In genomic region chr3:39096775-39097174, GRCh38 we compare ENCODE assay signal across 12 cellular contexts. TPM values are rescaled to one million over a fixed set of nuclear protein-coding genes. Genes with fewer than 3 reads are reported as not detected.
DNase-seq lines count a peak whose midpoint lies in the region; ATAC-seq, FAIRE-seq and TF ChIP-seq lines count a peak whose summit lies in the region.
"Had no signal": no experiment of that assay in that cellular context is flagged by ENCODE, and none has a peak within 500 bp of the region (broad histone marks: within the 10 kb centered on the region; RNA-seq: fewer than 3 reads in every experiment).

No MANE protein-coding gene starts in this region.

- no peak for TF ChIP-seq EP300 in stomach (IDR thresholded peaks at IDR 0.05)

- in situ Hi-C loops in KBM-7 (cut with MboI; ENCODE audit: low pct_unique_long_range_greater_than_20kb, low sequenced_read_pairs), result no loop called here

- 17 to 41% (median 23%) methylated on average over 3 of the region's 3 CpGs for WGBS in stomach, 5 donors

- no peaks in the 10 kb centered on the region for H3K27me3 ChIP-seq in stomach

- peak; percentile 35 for ATAC-seq in left lobe of liver

- no peak for TF ChIP-seq CTCF in stomach (IDR thresholded peaks at IDR 0.05)

- H3K4me1 Mint-ChIP-seq in activated T-cell treated with anti-CD3 and anti-CD28 coated beads, Interleukin-2, amount 50 U/mL, for 24 hours (ENCODE audit: low read depth), result peaks cover 5% of the 10 kb centered on the region

- H3K9me3 ChIP-seq in stomach, result no peaks in the 10 kb centered on the region

- peaks cover 82% of the 10 kb centered on the region for H3K36me3 Mint-ChIP-seq in activated T-cell treated with anti-CD3 and anti-CD28 coated beads, Interleukin-2, amount 50 U/mL, for 24 hours (ENCODE audit: low read depth)

- no peak for FAIRE-seq in H54 (lab: Jason Lieb, UNC)

- DNase-seq in activated T-cell treated with anti-CD3 and anti-CD28 coated beads, Interleukin-2, amount 50 U/mL, for 24 hours, result no peak
- DNase-seq in activated T-cell treated with anti-CD3 and anti-CD28 coated beads, Interleukin-2, amount 50 U/mL, for 48 hours, result no peak
- DNase-seq in cerebellum (ENCODE audit: low spot score) (peak; percentile 30), left lobe of liver (ENCODE audit: low spot score) (no peak), stomach (no peak), KBM-7 (no peak), NCI-H1436 treated with DMSO at 0.1 percent for 48 hours (lab: John Stamatoyannopoulos, UW) (no peak), H54 (ENCODE audit: insufficient read length, low spot score) (no peak)
- DNase-seq: GF-D8, NCI-H2029 treated with DMSO at 0.1 percent for 48 hours had no signal

- H3K27me3 Mint-ChIP-seq in activated T-cell treated with anti-CD3 and anti-CD28 coated beads, Interleukin-2, amount 50 U/mL, for 24 hours, result no peaks in the 10 kb centered on the region

- H3K9me3 Mint-ChIP-seq in activated T-cell treated with anti-CD3 and anti-CD28 coated beads, Interleukin-2, amount 50 U/mL, for 24 hours, result no peaks in the 10 kb centered on the region
- H3K9me3 Mint-ChIP-seq: activated T-helper 2 cell treated with anti-CD3 and anti-CD28 coated beads, Interferon-gamma antibody, Interleukin-2, Interleukin-4, amounts not matched to agents 10 μg/mL and 5 μg/mL and 100 μg/mL, durations not matched to agents 14 hours and 24 hours and 36 hours had no signal

- intact Hi-C loops in stomach (cut with DNase I; ENCODE audit: low total_unique reads), result no loop called here

- no peak overlapping the region for H3K4me3 ChIP-seq in stomach

- peaks cover 63 to 96% (median 93%) of the 10 kb centered on the region in 4 donors for H3K36me3 ChIP-seq in stomach

- no peak overlapping the region for H3K4me3 Mint-ChIP-seq in activated T-cell treated with anti-CD3 and anti-CD28 coated beads, Interleukin-2, amount 50 U/mL, for 24 hours

- TF ChIP-seq POLR2A in stomach (IDR thresholded peaks at IDR 0.05) (no peak), H54 (IDR thresholded peaks at IDR 0.05; ENCODE audit: low read depth, low read length) (no peak)

- H3K27ac ChIP-seq in stomach, result peak overlapping the region in 4 of 5 donors; percentile 15 to 39 (median 28)

- H3K4me1 ChIP-seq in stomach, result peaks cover 0 to 30% (median 5%) of the 10 kb centered on the region in 4 donors

- peak overlapping the region; percentile 65 for H3K27ac Mint-ChIP-seq in activated T-cell treated with anti-CD3 and anti-CD28 coated beads, Interleukin-2, amount 50 U/mL, for 24 hours
- H3K27ac Mint-ChIP-seq: activated T-helper 2 cell treated with anti-CD3 and anti-CD28 coated beads, Interferon-gamma antibody, Interleukin-2, Interleukin-4, amounts not matched to agents 10 μg/mL and 5 μg/mL and 100 μg/mL, durations not matched to agents 14 hours and 24 hours and 36 hours had no signal

RNA-seq across cellular contexts. Expression of gene GORASP1, which starts 10.7 kb away (rescaled TPM):
- 38.1 TPM for total RNA-seq in cerebellum
- total RNA-seq in left lobe of liver, result 39.4 TPM
- 10 to 100 TPM in 4 of 5 donors, 1 to 10 TPM in 1; 9.3 to 68.7 (median 53.1) TPM for total RNA-seq in stomach
- 10 to 100 TPM; 22.4 to 35.4 (median 29.1) TPM for polyA plus RNA-seq in stomach

RNA-seq across cellular contexts. Expression of gene TTC21A, which starts 10.7 kb away (rescaled TPM):
- 9.7 TPM for total RNA-seq in cerebellum
- total RNA-seq in left lobe of liver, result 2.3 TPM
- total RNA-seq in stomach, result 10 to 100 TPM in 1 of 5 donors, 1 to 10 TPM in 3, under 1 TPM in 1; 0.89 to 10.3 (median 2.9) TPM
- polyA plus RNA-seq in stomach, result 10 to 100 TPM in 1 of 3 donors, 1 to 10 TPM in 2; 5.1 to 17.7 (median 7.5) TPM

RNA-seq across cellular contexts. Expression of gene WDR48, which starts 45.0 kb away (rescaled TPM):
- total RNA-seq in cerebellum (64.6 TPM), left lobe of liver (12.1 TPM), stomach (10 to 100 TPM in 3 of 5 donors, 1 to 10 TPM in 2; 4.3 to 89.7 (median 17.0) TPM)
- polyA plus RNA-seq in stomach, result 10 to 100 TPM; 11.6 to 15.1 (median 11.6) TPM

RNA-seq across cellular contexts. Expression of gene SCN11A, which starts 45.0 kb away (rescaled TPM):
- 0.64 TPM for total RNA-seq in cerebellum
- total RNA-seq in left lobe of liver, result 0.15 TPM
- total RNA-seq in stomach, result 1 to 10 TPM in 1 of 5 donors, under 1 TPM in 1, not detected in 3; 0.14 to 1.1 TPM
- polyA plus RNA-seq in stomach, result under 1 TPM in 1 of 3 donors, not detected in 2; 0.15 TPM
- total RNA-seq: A172 had no signal

RNA-seq across cellular contexts. Expression of gene CSRNP1, which starts 56.6 kb away (rescaled TPM):
- 5.4 TPM for total RNA-seq in cerebellum
- total RNA-seq in left lobe of liver, result 9.0 TPM
- 10 to 100 TPM; 20.4 to 62.3 (median 35.3) TPM for total RNA-seq in stomach
- polyA plus RNA-seq in stomach, result 10 to 100 TPM; 16.8 to 18.0 (median 17.8) TPM
